Comparison of ENCODE assay signal across 1 cellular context in genomic region chr12:10879-11812, GRCh38. TPM values are rescaled to one million over a fixed set of nuclear protein-coding genes. Genes with fewer than 3 reads are reported as not detected.
"Had no signal": no experiment of that assay in that cellular context is flagged by ENCODE, and none has a peak within 500 bp of the region (broad histone marks: within the 10 kb centered on the region; RNA-seq: fewer than 3 reads in every experiment).

No MANE protein-coding gene starts in this region.

RNA-seq across cellular contexts. Expression of gene IQSEC3, which starts 55.4 kb away (rescaled TPM):
- total RNA-seq: SJSA1 had no signal
